In the genomic region with DNA sequence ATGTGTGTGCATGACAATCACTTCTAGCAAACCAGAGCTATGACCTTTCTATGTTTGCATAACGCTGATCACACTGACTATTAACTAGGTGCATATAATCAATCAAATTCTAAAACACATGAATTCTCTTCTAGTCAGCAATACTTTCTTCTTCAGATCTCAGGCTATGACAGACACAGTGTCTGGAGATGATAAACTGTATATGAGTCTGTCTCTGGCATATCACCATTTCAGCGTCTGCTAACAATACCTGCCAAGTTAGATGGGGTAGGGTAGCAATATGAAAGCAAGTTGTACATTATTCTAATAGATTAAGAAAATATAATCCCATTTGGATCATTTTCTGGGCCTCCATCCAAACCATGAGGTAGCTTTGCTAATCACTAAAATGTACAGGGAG, we compare ENCODE assay signal across 32 cellular contexts.
"Had no signal": no experiment of that assay in that cellular context is flagged by ENCODE, and none has a peak within 500 bp of the region (broad histone marks: within the 10 kb centered on the region; RNA-seq: fewer than 3 reads in every experiment).

No MANE protein-coding gene starts in this region.

- DNase-seq: activated effector memory CD4-positive, alpha-beta T cell treated with anti-CD3 and anti-CD28 coated beads, Interleukin-2, amount 50 U/mL, for 16 hours; activated effector memory CD4-positive, alpha-beta T cell treated with Interleukin-2 at 50 U/mL for 16 hours; activated gamma-delta T cell; activated gamma-delta T cell treated with Interleukin-2 at 50 U/mL for 16 hours; activated naive CD4-positive, alpha-beta T cell; activated naive CD4-positive, alpha-beta T cell treated with anti-CD3 and anti-CD28 coated beads for 36 hours; activated naive CD4-positive, alpha-beta T cell treated with anti-CD3 and anti-CD28 coated beads, Interleukin-2, amount 10 ng/mL, durations not matched to agents 7 days and 5 days; activated naive CD4-positive, alpha-beta T cell treated with anti-CD3 and anti-CD28 coated beads, Interleukin-2, amount 50 U/mL, for 16 hours; activated naive CD4-positive, alpha-beta T cell treated with Interleukin-2 at 50 U/mL for 16 hours; activated naive CD8-positive, alpha-beta T cell treated with anti-CD3 and anti-CD28 coated beads for 36 hours; activated naive CD8-positive, alpha-beta T cell treated with anti-CD3 and anti-CD28 coated beads, Interleukin-2, amount 10 ng/mL, durations not matched to agents 7 days and 5 days; activated naive CD8-positive, alpha-beta T cell treated with anti-CD3 and anti-CD28 coated beads, Interleukin-2, amount 50 U/mL, for 24 hours; activated T-cell treated with anti-CD3 and anti-CD28 coated beads, Interleukin-2, amount 50 U/mL, for 1 hour; activated T-cell treated with anti-CD3 and anti-CD28 coated beads, Interleukin-2, amount 50 U/mL, for 24 hours; activated T-cell treated with anti-CD3 and anti-CD28 coated beads, Interleukin-2, amount 50 U/mL, for 4 hours; activated T-cell treated with anti-CD3 and anti-CD28 coated beads, Interleukin-2, amount 50 U/mL, for 48 hours; activated T-cell treated with anti-CD3 and anti-CD28 coated beads, Interleukin-2, amount 50 U/mL, for 72 hours; adrenal gland; amniotic stem cell; amygdala; anterior cingulate cortex; aorta; body of pancreas; brain microvascular endothelial cell; caudate nucleus; central memory CD4-positive, alpha-beta T cell; cerebellar nuclear complex had no signal

- H3K4me3 ChIP-seq: adrenal gland, ascending aorta, body of pancreas, breast epithelium, cardiac muscle cell had no signal

- H3K27me3 ChIP-seq: adrenal gland, ascending aorta, body of pancreas, brain microvascular endothelial cell, breast epithelium, cardiac muscle cell had no signal

- H3K9me3 ChIP-seq: adrenal gland, ascending aorta, body of pancreas, breast epithelium had no signal

- H3K4me1 ChIP-seq: adrenal gland, ascending aorta, body of pancreas, breast epithelium had no signal

- H3K36me3 ChIP-seq: adrenal gland, ascending aorta, brain microvascular endothelial cell, breast epithelium, cardiac muscle cell had no signal

- H3K27ac ChIP-seq: adrenal gland, ascending aorta, body of pancreas, brain microvascular endothelial cell, breast epithelium, cardiac muscle cell had no signal

- ATAC-seq: activated naive CD4-positive, alpha-beta T cell treated with anti-CD3 and anti-CD28 coated beads, Interleukin-2, amount 50 U/mL, for 72 hours; activated naive CD8-positive, alpha-beta T cell treated with anti-CD3 and anti-CD28 coated beads, Interleukin-2, amount 50 U/mL, for 24 hours; activated T-cell treated with anti-CD3 and anti-CD28 coated beads, Interleukin-2, amount 50 U/mL, for 4 hours; activated T-cell treated with anti-CD3 and anti-CD28 coated beads, Interleukin-2, amount 50 U/mL, for 72 hours; activated T-helper 17 cell treated with anti-CD3 and anti-CD28 coated beads, Interleukin-2, amount 50 U/mL, for 72 hours; body of pancreas had no signal
